In the genomic region with DNA sequence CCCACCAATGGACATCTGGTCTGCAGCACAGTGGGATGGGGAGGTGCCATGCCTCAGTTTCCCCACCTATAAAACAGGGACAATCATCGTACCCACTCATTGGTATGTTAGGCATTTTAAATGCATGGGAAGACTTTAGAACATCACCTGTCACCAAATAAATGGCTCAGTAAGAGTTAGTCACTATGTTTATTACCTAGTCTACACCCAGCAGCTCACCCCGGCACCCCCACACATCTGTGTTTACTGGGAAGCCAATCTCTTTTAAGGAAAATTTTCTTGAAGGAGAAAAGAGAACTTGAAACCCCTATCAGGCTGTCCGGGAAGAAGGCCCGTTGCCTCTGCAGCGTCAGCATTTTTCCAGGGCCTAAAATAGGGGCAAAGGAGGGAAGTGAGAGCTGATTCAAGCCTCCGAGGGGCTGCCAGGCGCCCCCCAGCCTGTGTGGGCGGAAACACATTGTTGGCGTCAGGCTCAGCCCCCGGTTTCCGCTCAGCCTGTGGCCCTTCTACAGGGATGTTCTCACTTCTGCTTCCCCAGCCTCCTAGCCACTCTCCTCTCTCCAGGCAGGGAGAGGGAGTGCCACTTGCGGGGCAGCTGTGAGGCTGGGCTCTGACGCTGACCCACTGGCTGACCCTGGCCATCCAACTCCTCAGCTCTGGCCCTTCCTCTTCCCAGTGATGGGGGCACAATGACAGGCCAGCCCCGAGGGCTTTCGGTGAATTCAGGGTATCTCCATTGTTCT, we compare ENCODE assay signal across 9 cellular contexts. TPM values are rescaled to one million over a fixed set of nuclear protein-coding genes. Genes with fewer than 3 reads are reported as not detected.
DNase-seq lines count a peak whose midpoint lies in the region; ATAC-seq and TF ChIP-seq lines count a peak whose summit lies in the region.
"Had no signal": no experiment of that assay in that cellular context is flagged by ENCODE, and none has a peak within 500 bp of the region (broad histone marks: within the 10 kb centered on the region; RNA-seq: fewer than 3 reads in every experiment).

No MANE protein-coding gene starts in this region.

- ATAC-seq in GM21515 (IDR thresholded peaks at IDR 0.05; ENCODE audit: unreplicated experiment) (peak; percentile 85), GM18867 (IDR thresholded peaks at IDR 0.05; ENCODE audit: unreplicated experiment) (no peak)

- H3K4me3 ChIP-seq in endodermal cell (ENCODE audit: low read length) = no peak overlapping the region
- no peak overlapping the region for H3K4me3 ChIP-seq in ovary

- TF ChIP-seq EP300 in ovary (IDR thresholded peaks at IDR 0.05) = no peak

- H3K4me3 Mint-ChIP-seq in CD14-positive monocyte = peak overlapping the region; percentile 96 to 98
- peak overlapping the region in 2 of 4 donors; percentile 65 to 86 for H3K4me3 Mint-ChIP-seq in IgD-negative memory B cell
- no peak overlapping the region for H3K4me3 Mint-ChIP-seq in endodermal cell

- intact Hi-C loops in CD14-positive monocyte (cut with micrococcal nuclease) (no loop called here), ovary (cut with DNase I) (no loop called here)

- no peak overlapping the region for H3K9ac ChIP-seq in endodermal cell (ENCODE audit: extremely low read depth, low read length, poor library complexity, severe bottlenecking)

- peak; percentile 75 for DNase-seq in CD14-positive monocyte (ENCODE audit: low spot score)
- peak; percentile 56 for DNase-seq in endodermal cell
- DNase-seq in ovary = peak; percentile 35 to 75 (median 58)
- no peak for DNase-seq in stimulated activated naive CD4-positive, alpha-beta T cell (lab: John Stamatoyannopoulos, UW)
- DNase-seq in NCI-H1092 treated with DMSO at 0.1 percent for 48 hours (lab: John Stamatoyannopoulos, UW) = no peak

- H3K9me3 Mint-ChIP-seq in CD14-positive monocyte (peaks cover 0 to 2% (median 0%) of the 10 kb centered on the region in 7 donors), IgD-negative memory B cell (no peaks in the 10 kb centered on the region), endodermal cell (no peaks in the 10 kb centered on the region)

- WGBS in endodermal cell (ENCODE audit: insufficient coverage in 1 of 2, insufficient read length in 1 of 2), 2 experiments = 54 to 55% methylated on average over 11 to 15 of the region's 15 CpGs
- 14 to 16% (median 16%) methylated on average over 15 of the region's 15 CpGs for WGBS in ovary, 3 donors

- TF ChIP-seq CTCF in CD14-positive monocyte (IDR thresholded peaks at IDR 0.05) (no peak), endodermal cell (conservative IDR thresholded peaks at IDR 0.05) (no peak), ovary (IDR thresholded peaks at IDR 0.05) (no peak)

- H3K36me3 ChIP-seq in endodermal cell (ENCODE audit: control insufficient read depth, insufficient read depth, low read length) (no peaks in the 10 kb centered on the region), ovary (no peaks in the 10 kb centered on the region)

- H3K36me3 Mint-ChIP-seq in CD14-positive monocyte = peaks cover 29 to 35% of the 10 kb centered on the region in 2 donors
- H3K36me3 Mint-ChIP-seq in IgD-negative memory B cell = no peaks in the 10 kb centered on the region
- no peaks in the 10 kb centered on the region for H3K36me3 Mint-ChIP-seq in endodermal cell (ENCODE audit: low read depth)

- H3K9me3 ChIP-seq in endodermal cell (ENCODE audit: control insufficient read depth, low read length) (no peaks in the 10 kb centered on the region), ovary (no peaks in the 10 kb centered on the region)

- H3K27ac ChIP-seq in endodermal cell (ENCODE audit: low read depth, low read length) = no peak overlapping the region
- H3K27ac ChIP-seq in ovary = peak overlapping the region in 1 of 2 donors; percentile 10

- TF ChIP-seq POLR2A in ovary (IDR thresholded peaks at IDR 0.05) = no peak

- H3K27ac Mint-ChIP-seq in CD14-positive monocyte (peak overlapping the region; percentile 91 to 96 (median 94)), IgD-negative memory B cell (peak overlapping the region in 2 of 3 donors; percentile 15 to 35), endodermal cell (no peak overlapping the region)

- peaks cover 19% of the 10 kb centered on the region for H3K4me1 ChIP-seq in endodermal cell (ENCODE audit: control insufficient read depth, insufficient read depth, low read length)
- H3K4me1 ChIP-seq in ovary (ENCODE audit: insufficient read depth) = no peaks in the 10 kb centered on the region

- H3K4me1 Mint-ChIP-seq in CD14-positive monocyte (peaks cover 75% of the 10 kb centered on the region), IgD-negative memory B cell (peaks cover 11 to 13% (median 13%) of the 10 kb centered on the region in 3 donors), endodermal cell (peaks cover 16% of the 10 kb centered on the region)

- H3K27me3 ChIP-seq in endodermal cell (ENCODE audit: control insufficient read depth, insufficient read depth, low read length, poor library complexity, severe bottlenecking) (peaks cover 1% of the 10 kb centered on the region), ovary (no peaks in the 10 kb centered on the region)

- H3K27me3 Mint-ChIP-seq in CD14-positive monocyte (ENCODE audit: low read depth in 3 of 3) (peaks cover 0 to 7% (median 3%) of the 10 kb centered on the region in 3 donors), IgD-negative memory B cell (peaks cover 5% of the 10 kb centered on the region), endodermal cell (ENCODE audit: insufficient read depth) (peaks cover 11% of the 10 kb centered on the region)

RNA-seq across cellular contexts. Expression of a gene that starts 4.6 kb away (rescaled TPM):
- 100 to 1,000 TPM; 180 to 242 TPM for polyA plus RNA-seq in CD14-positive monocyte
- polyA plus RNA-seq in IgD-negative memory B cell = 0.10 TPM
- not detected for total RNA-seq in endodermal cell
- 0.39 TPM for polyA plus RNA-seq in endodermal cell (2013, experiment 1 of 2)
- polyA plus RNA-seq in endodermal cell (2013, experiment 2 of 2) = not detected
- total RNA-seq in ovary = 10 to 100 TPM in 5 of 7 donors, 1 to 10 TPM in 2; 7.6 to 25.3 (median 16.4) TPM
- polyA plus RNA-seq in ovary = 10 to 100 TPM in 1 of 2 donors, 1 to 10 TPM in 1; 8.1 to 41.9 TPM
- polyA plus RNA-seq: keratinocyte had no signal

Comparison
In these comparisons a context has a peak if more than half of its experiments do, and no peak if none do; other contexts are left out.
1. DNase-seq: peak in CD14-positive monocyte (single experiment), endodermal cell (single experiment) and ovary (5 of 5); none in stimulated activated naive CD4-positive, alpha-beta T cell (0 of 6) and NCI-H1092 treated with DMSO at 0.1 percent for 48 hours (single experiment).